ENCODE assay signal across 8 cellular contexts in the genomic region with DNA sequence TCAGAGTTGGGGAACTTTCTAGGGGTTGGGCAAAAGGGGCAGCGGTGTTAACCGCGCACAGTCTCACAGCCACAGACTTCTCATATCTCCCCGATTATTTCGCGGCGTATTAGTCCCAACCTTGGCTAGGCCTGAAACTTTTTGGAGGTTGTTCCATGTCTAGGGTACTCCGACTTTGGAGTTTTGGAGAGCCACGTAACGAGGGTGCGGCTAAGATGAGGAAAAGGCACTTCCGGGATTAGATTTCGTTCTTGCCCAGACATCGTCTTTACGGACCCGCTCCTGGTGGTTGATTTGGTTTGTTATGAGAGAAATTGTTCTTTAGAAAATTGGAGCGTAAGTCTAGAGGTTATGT. TPM values are rescaled to one million over a fixed set of nuclear protein-coding genes. Genes with fewer than 3 reads are reported as not detected.
DNase-seq lines count a peak whose midpoint lies in the region; ATAC-seq and TF ChIP-seq lines count a peak whose summit lies in the region.

No MANE protein-coding gene starts in this region.

- CTCF ChIA-PET in HEK293 (lab: Yijun Ruan, JAX) (interaction anchor here (0.9 kb wide), 1 partner anchor 8 kb away, joined by 3 read pairs; no protein-coding TSS in a partner anchor), WTC11 (lab: Charles Lee) (interaction anchor here (1.0 to 1.5 kb wide), 6 partner anchors 35 to 711 kb away, joined by 3 to 7 read pairs (median 4); no protein-coding TSS in a partner anchor)

- no peaks in the 10 kb centered on the region for H3K9me3 Mint-ChIP-seq in WTC11

- no peak for TF ChIP-seq POLR2A in prostate gland (IDR thresholded peaks at IDR 0.05)

- TF ChIP-seq CTCF in HEK293 (tag by site-specific recombination; IDR thresholded peaks at IDR 0.05) (no peak), WTC11 (IDR thresholded peaks at IDR 0.05) (no peak), prostate gland (IDR thresholded peaks at IDR 0.05) (peak in 1 of 4 experiments; percentile 17)

- H3K4me1 Mint-ChIP-seq in WTC11 = peaks cover 31% of the 10 kb centered on the region

- no peak for ATAC-seq in WTC11
- ATAC-seq in GM18511 (IDR thresholded peaks at IDR 0.05; ENCODE audit: unreplicated experiment) = no peak

- H4K20me1 ChIP-seq in BLaER1 = peaks cover 93% of the 10 kb centered on the region

- under 1% methylated on average over 17 of the region's 17 CpGs for WGBS in prostate gland

- H3K27me3 Mint-ChIP-seq in WTC11 (ENCODE audit: low read depth) = no peaks in the 10 kb centered on the region

- peak overlapping the region; percentile 91 for H3K4me3 ChIP-seq in BLaER1
- H3K4me3 ChIP-seq in HEK293 (ENCODE audit: low read depth, low read length) = peak overlapping the region; percentile 96
- peak overlapping the region; percentile 93 to 95 for H3K4me3 ChIP-seq in prostate gland

- H3K4me3 Mint-ChIP-seq in WTC11 = peak overlapping the region; percentile 97

- DNase-seq in WTC11 (ENCODE audit: low spot score) = no peak
- DNase-seq in fibroblast of peridontal ligament (ENCODE audit: extremely low read depth) = peak; percentile 52
- DNase-seq in prostate gland (ENCODE audit: low spot score) = peak; percentile 19
- DNase-seq in NCI-H446 treated with DMSO at 0.1 percent for 48 hours (lab: John Stamatoyannopoulos, UW) = no peak
- no peak for DNase-seq in NCI-H226

- H3K27ac ChIP-seq in BLaER1 (peak overlapping the region; percentile 83), HEK293 (ENCODE audit: extremely low read depth, low read depth, low read length) (peak overlapping the region; percentile 79), prostate gland (peak overlapping the region; percentile 89 to 92)

- H3K27me3 ChIP-seq in BLaER1 (no peaks in the 10 kb centered on the region), prostate gland (replicated peaks; ENCODE audit: insufficient read depth) (no peaks in the 10 kb centered on the region)

- peak overlapping the region; percentile 88 for H3K9ac ChIP-seq in BLaER1

- H3K4me1 ChIP-seq in BLaER1 (peaks cover 39% of the 10 kb centered on the region), HEK293 (ENCODE audit: control insufficient read depth, insufficient read depth, low read length) (peaks cover 10% of the 10 kb centered on the region), prostate gland (replicated peaks) (no peaks in the 10 kb centered on the region)

- H3K27ac Mint-ChIP-seq in WTC11 = peak overlapping the region; percentile 99

- peak overlapping the region; percentile 94 for H3K4me2 ChIP-seq in BLaER1

- POLR2A ChIA-PET in HEK293 (lab: Yijun Ruan, JAX) = interaction anchor here (1.0 to 1.3 kb wide), 7 partner anchors 10 to 490 kb away, joined by 3 to 12 read pairs (median 5); a partner anchor contains a TSS
- POLR2A ChIA-PET in WTC11 (lab: Charles Lee) = interaction anchor here (1.0 to 1.2 kb wide), 2 partner anchors 9 to 31 kb away, joined by 3 read pairs; no protein-coding TSS in a partner anchor

- intact Hi-C loops in prostate gland (cut with DNase I) = no loop called here

- H3K9me3 ChIP-seq in BLaER1 (no peaks in the 10 kb centered on the region), HEK293 (ENCODE audit: control insufficient read depth, insufficient read depth, low read depth, low read length) (no peaks in the 10 kb centered on the region), prostate gland (no peaks in the 10 kb centered on the region)

- H3K36me3 ChIP-seq in BLaER1 = no peaks in the 10 kb centered on the region
- no peaks in the 10 kb centered on the region for H3K36me3 ChIP-seq in HEK293 (ENCODE audit: control insufficient read depth in 2 of 2, insufficient read depth in 1 of 2, low read length in 2 of 2)
- no peaks in the 10 kb centered on the region for H3K36me3 ChIP-seq in prostate gland

- H3K36me3 Mint-ChIP-seq in WTC11 = no peaks in the 10 kb centered on the region

TF ChIP-seq in HEK293, 187 proteins besides CTCF, POLR2A, EP300 and RAD21 (continues in another document):
- TF ChIP-seq, protein P1, sequence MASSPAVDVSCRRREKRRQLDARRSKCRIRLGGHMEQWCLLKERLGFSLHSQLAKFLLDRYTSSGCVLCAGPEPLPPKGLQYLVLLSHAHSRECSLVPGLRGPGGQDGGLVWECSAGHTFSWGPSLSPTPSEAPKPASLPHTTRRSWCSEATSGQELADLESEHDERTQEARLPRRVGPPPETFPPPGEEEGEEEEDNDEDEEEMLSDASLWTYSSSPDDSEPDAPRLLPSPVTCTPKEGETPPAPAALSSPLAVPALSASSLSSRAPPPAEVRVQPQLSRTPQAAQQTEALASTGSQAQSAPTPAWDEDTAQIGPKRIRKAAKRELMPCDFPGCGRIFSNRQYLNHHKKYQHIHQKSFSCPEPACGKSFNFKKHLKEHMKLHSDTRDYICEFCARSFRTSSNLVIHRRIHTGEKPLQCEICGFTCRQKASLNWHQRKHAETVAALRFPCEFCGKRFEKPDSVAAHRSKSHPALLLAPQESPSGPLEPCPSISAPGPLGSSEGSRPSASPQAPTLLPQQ (tag by site-specific recombination; IDR thresholded peaks at IDR 0.05) = no peak
- TF ChIP-seq ZNF473 (tag by site-specific recombination; IDR thresholded peaks at IDR 0.05) (no peak), ZNF10 (tag by site-specific recombination; IDR thresholded peaks at IDR 0.05) (no peak), ZNF169 (tag by site-specific recombination; IDR thresholded peaks at IDR 0.05) (no peak), ZNF335 (tag by site-specific recombination; conservative IDR thresholded peaks at IDR 0.05) (peak; percentile 35; the same call in 1 of the 2 replicates), SALL2 (tag by site-specific recombination; IDR thresholded peaks at IDR 0.05; ENCODE audit: borderline replicate concordance) (no peak), ZFP37 (tag by site-specific recombination; IDR thresholded peaks at IDR 0.05) (no peak; the same call in 1 of the 2 replicates)
- TF ChIP-seq, protein P2, sequence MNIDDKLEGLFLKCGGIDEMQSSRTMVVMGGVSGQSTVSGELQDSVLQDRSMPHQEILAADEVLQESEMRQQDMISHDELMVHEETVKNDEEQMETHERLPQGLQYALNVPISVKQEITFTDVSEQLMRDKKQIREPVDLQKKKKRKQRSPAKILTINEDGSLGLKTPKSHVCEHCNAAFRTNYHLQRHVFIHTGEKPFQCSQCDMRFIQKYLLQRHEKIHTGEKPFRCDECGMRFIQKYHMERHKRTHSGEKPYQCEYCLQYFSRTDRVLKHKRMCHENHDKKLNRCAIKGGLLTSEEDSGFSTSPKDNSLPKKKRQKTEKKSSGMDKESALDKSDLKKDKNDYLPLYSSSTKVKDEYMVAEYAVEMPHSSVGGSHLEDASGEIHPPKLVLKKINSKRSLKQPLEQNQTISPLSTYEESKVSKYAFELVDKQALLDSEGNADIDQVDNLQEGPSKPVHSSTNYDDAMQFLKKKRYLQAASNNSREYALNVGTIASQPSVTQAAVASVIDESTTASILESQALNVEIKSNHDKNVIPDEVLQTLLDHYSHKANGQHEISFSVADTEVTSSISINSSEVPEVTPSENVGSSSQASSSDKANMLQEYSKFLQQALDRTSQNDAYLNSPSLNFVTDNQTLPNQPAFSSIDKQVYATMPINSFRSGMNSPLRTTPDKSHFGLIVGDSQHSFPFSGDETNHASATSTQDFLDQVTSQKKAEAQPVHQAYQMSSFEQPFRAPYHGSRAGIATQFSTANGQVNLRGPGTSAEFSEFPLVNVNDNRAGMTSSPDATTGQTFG (tag by site-specific recombination; IDR thresholded peaks at IDR 0.05; ENCODE audit: borderline replicate concordance) = no peak

TF ChIP-seq in WTC11, 78 proteins besides CTCF, POLR2A, EP300 and RAD21:
- 0 out of 2 replicates have a peak, but pooled peaks have one; percentile 22 for TF ChIP-seq EMX1 (CRISPR knock-in tag; IDR thresholded peaks at IDR 0.05)
- TF ChIP-seq, protein P3, sequence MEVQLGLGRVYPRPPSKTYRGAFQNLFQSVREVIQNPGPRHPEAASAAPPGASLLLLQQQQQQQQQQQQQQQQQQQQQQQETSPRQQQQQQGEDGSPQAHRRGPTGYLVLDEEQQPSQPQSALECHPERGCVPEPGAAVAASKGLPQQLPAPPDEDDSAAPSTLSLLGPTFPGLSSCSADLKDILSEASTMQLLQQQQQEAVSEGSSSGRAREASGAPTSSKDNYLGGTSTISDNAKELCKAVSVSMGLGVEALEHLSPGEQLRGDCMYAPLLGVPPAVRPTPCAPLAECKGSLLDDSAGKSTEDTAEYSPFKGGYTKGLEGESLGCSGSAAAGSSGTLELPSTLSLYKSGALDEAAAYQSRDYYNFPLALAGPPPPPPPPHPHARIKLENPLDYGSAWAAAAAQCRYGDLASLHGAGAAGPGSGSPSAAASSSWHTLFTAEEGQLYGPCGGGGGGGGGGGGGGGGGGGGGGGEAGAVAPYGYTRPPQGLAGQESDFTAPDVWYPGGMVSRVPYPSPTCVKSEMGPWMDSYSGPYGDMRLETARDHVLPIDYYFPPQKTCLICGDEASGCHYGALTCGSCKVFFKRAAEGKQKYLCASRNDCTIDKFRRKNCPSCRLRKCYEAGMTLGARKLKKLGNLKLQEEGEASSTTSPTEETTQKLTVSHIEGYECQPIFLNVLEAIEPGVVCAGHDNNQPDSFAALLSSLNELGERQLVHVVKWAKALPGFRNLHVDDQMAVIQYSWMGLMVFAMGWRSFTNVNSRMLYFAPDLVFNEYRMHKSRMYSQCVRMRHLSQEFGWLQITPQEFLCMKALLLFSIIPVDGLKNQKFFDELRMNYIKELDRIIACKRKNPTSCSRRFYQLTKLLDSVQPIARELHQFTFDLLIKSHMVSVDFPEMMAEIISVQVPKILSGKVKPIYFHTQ (CRISPR knock-in tag; IDR thresholded peaks at IDR 0.05) = no peak
TF ChIP-seq in WTC11: peak in this region for 1.

RNA-seq across cellular contexts. Expression of a gene that starts 0.5 kb away (rescaled TPM):
- total RNA-seq in WTC11 (2021) (70.1 to 84.7 TPM (median 70.3 TPM) in 3 replicates), prostate gland (10 to 100 TPM; 15.5 to 43.1 TPM)

RNA-seq across cellular contexts. Expression of a gene that starts 1.1 kb away (rescaled TPM):
- total RNA-seq in WTC11 (2021) (46.9 to 53.1 TPM (median 49.3 TPM) in 3 replicates), prostate gland (100 to 1,000 TPM in 1 of 2 donors, 10 to 100 TPM in 1; 59.5 to 106 TPM)

Comparison
In these comparisons a context has a peak if more than half of its experiments do, and no peak if none do; other contexts are left out.
1. DNase-seq: peak in fibroblast of peridontal ligament (single experiment) and prostate gland (single experiment); none in WTC11 (single experiment), NCI-H446 treated with DMSO at 0.1 percent for 48 hours (single experiment) and NCI-H226 (single experiment).
2. Peak in every context shown above with its lines, with median percentiles within 50 percentile points of each other: H3K27ac ChIP-seq and H3K4me3 ChIP-seq.